In genomic region chr16:88019847-88020512, GRCh38 we compare ENCODE assay signal across 13 cellular contexts.
"Had no signal": no experiment of that assay in that cellular context is flagged by ENCODE, and none has a peak within 500 bp of the region (broad histone marks: within the 10 kb centered on the region; RNA-seq: fewer than 3 reads in every experiment).

No MANE protein-coding gene starts in this region.

- H3K27me3 ChIP-seq: sigmoid colon had no signal

- H3K4me3 Mint-ChIP-seq: activated CD4-positive, alpha-beta memory T cell treated with anti-CD3 and anti-CD28 coated beads for 36 hours; activated T-helper 1 cell treated with anti-CD3 and anti-CD28 coated beads, Interleukin-12 subunit alpha, Interleukin-12 subunit beta, Interleukin-2, Interleukin-4 antibody, amounts not matched to agents 30 ng/mL and 10 ng/mL and 1 ng/mL, durations not matched to agents 14 hours and 24 hours and 36 hours; naive thymus-derived CD4-positive, alpha-beta T cell had no signal

- DNase-seq: activated CD4-positive, alpha-beta memory T cell treated with anti-CD3 and anti-CD28 coated beads for 36 hours; activated CD8-positive, alpha-beta memory T cell treated with anti-CD3 and anti-CD28 coated beads, Interleukin-2, amount 50 U/mL, for 4 hours; activated naive CD4-positive, alpha-beta T cell treated with anti-CD3 and anti-CD28 coated beads, Interleukin-2, amount 50 U/mL, for 16 hours; left cardiac atrium; naive thymus-derived CD4-positive, alpha-beta T cell; occipital lobe; sigmoid colon; stimulated activated CD4-positive, alpha-beta T cell treated with anti-CD3 and anti-CD28 coated beads, Interleukin-12 subunit alpha, Interleukin-12 subunit beta, amount 100 ng/mL, for 4 hours; stimulated activated naive CD8-positive, alpha-beta T cell treated with anti-CD3 and anti-CD28 coated beads, Interleukin-15, Interleukin-2, amounts not matched to agents 100 U/mL and 50 U/mL, for 24 hours; T-helper 9 cell had no signal

- H3K9me3 ChIP-seq: sigmoid colon had no signal

- H3K4me3 ChIP-seq: lung, sigmoid colon had no signal

- ATAC-seq: esophagus mucosa; left cardiac atrium; naive thymus-derived CD4-positive, alpha-beta T cell; stimulated activated naive CD8-positive, alpha-beta T cell treated with anti-CD3 and anti-CD28 coated beads, Interleukin-15, Interleukin-2, amounts not matched to agents 100 U/mL and 50 U/mL, for 24 hours had no signal

- H3K27me3 Mint-ChIP-seq: activated CD4-positive, alpha-beta memory T cell treated with anti-CD3 and anti-CD28 coated beads for 36 hours; naive thymus-derived CD4-positive, alpha-beta T cell had no signal

- H3K9me3 Mint-ChIP-seq: activated CD4-positive, alpha-beta memory T cell treated with anti-CD3 and anti-CD28 coated beads for 36 hours; activated T-helper 1 cell treated with anti-CD3 and anti-CD28 coated beads, Interleukin-12 subunit alpha, Interleukin-12 subunit beta, Interleukin-2, Interleukin-4 antibody, amounts not matched to agents 30 ng/mL and 10 ng/mL and 1 ng/mL, durations not matched to agents 14 hours and 24 hours and 36 hours; naive thymus-derived CD4-positive, alpha-beta T cell had no signal

- H3K27ac ChIP-seq: sigmoid colon had no signal

- H3K27ac Mint-ChIP-seq: activated CD4-positive, alpha-beta memory T cell treated with anti-CD3 and anti-CD28 coated beads for 36 hours; activated T-helper 1 cell treated with anti-CD3 and anti-CD28 coated beads, Interleukin-12 subunit alpha, Interleukin-12 subunit beta, Interleukin-2, Interleukin-4 antibody, amounts not matched to agents 30 ng/mL and 10 ng/mL and 1 ng/mL, durations not matched to agents 14 hours and 24 hours and 36 hours had no signal
